ENCODE assay signal across 20 cellular contexts in the genomic region with DNA sequence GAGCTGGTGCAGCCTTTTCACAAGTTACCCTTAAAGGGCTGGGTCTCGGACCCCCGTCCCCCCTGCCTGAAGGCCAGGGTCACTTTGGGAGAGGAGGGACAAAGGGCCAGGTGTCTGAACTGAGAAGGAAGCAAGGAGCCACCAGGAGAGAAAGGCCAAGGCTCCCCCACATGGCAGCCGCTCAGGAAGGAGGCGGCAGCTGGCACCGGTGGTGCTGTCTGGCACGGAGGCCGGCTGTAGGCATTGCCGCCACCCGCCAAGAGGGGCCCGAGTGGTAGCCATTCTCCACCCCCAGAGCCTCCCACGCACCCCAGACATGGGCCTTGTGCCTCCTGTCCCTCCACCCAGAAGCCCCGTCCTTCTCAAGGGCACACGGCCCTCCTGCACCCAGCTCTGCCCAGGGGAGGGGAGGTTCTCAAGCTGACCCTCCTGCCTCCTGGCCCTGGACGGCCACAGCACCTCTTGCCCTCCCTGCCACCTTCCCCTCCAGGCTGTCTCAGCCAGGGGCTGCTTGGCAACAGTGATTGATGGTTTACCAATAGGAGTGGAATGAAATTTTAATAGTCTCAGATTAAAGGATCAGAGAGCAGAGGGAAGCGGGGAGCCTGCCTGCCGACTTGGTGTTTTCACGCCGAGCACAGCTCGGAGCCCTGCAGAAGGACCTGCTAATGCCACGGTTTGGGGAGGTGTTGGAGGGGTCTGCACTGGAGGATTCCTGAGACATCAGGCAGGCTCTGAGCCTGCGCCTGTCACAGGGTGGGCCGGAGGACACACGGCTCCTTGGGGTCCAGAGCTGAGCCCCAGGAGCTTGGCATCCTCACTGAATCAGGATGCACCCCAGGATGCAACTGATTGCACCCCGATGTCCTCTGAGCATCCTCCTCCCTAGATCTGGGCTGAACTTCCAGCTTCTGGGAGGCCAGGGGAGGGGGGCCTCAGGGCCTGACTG.
"Had no signal": no experiment of that assay in that cellular context is flagged by ENCODE, and none has a peak within 500 bp of the region (broad histone marks: within the 10 kb centered on the region; RNA-seq: fewer than 3 reads in every experiment).

No MANE protein-coding gene starts in this region.

- H3K27me3 Mint-ChIP-seq: activated naive CD8-positive, alpha-beta T cell had no signal

- H3K27ac Mint-ChIP-seq: activated CD4-positive, alpha-beta memory T cell treated with anti-CD3 and anti-CD28 coated beads, Interleukin-2, amount 10 ng/mL, durations not matched to agents 7 days and 5 days; activated CD4-positive, alpha-beta T cell treated with anti-CD3 and anti-CD28 coated beads for 36 hours; activated naive CD8-positive, alpha-beta T cell; mesothelial cell of epicardium; neural progenitor cell; T-cell had no signal

- H3K27me3 ChIP-seq: neural progenitor cell, pancreas, sigmoid colon, testis, upper lobe of left lung had no signal

- H3K27ac ChIP-seq: esophagus squamous epithelium, neural progenitor cell, pancreas, sigmoid colon, stomach, testis, upper lobe of left lung had no signal

- H3K9ac ChIP-seq: neural progenitor cell had no signal

- H3K4me1 ChIP-seq: esophagus squamous epithelium, pancreas, sigmoid colon, upper lobe of left lung had no signal

- DNase-seq: activated CD4-positive, alpha-beta memory T cell treated with anti-CD3 and anti-CD28 coated beads, Interleukin-2, amount 10 ng/mL, durations not matched to agents 7 days and 5 days; activated CD4-positive, alpha-beta T cell treated with anti-CD3 and anti-CD28 coated beads for 36 hours; activated gamma-delta T cell; activated T-cell treated with anti-CD3 and anti-CD28 coated beads, Interleukin-2, amount 50 U/mL, for 4 hours; amniotic stem cell; cortex of kidney; effector CD4-positive, alpha-beta T cell; esophagus squamous epithelium; sigmoid colon; stimulated activated CD4-positive, alpha-beta T cell treated with anti-CD3 and anti-CD28 coated beads, Interleukin-12 subunit alpha, Interleukin-12 subunit beta, amount 100 ng/mL, for 4 hours; stimulated activated CD4-positive, alpha-beta T cell treated with anti-CD3 and anti-CD28 coated beads, Interleukin-2, amount 100 ng/mL, for 24 hours; stomach; T-cell; testis; upper lobe of left lung had no signal

- H3K4me3 ChIP-seq: esophagus squamous epithelium, lung, neural progenitor cell, pancreas, sigmoid colon, stomach, testis, upper lobe of left lung had no signal

- H3K36me3 ChIP-seq: esophagus squamous epithelium, neural progenitor cell, pancreas, sigmoid colon, stomach, upper lobe of left lung had no signal

- H3K36me3 Mint-ChIP-seq: activated naive CD8-positive, alpha-beta T cell; mesothelial cell of epicardium; neural progenitor cell; T-cell had no signal

- H3K4me2 ChIP-seq: neural progenitor cell had no signal

- ATAC-seq: activated CD4-positive, alpha-beta T cell treated with anti-CD3 and anti-CD28 coated beads for 36 hours; activated T-cell treated with anti-CD3 and anti-CD28 coated beads, Interleukin-2, amount 50 U/mL, for 4 hours; T-cell had no signal

- H3K4me1 Mint-ChIP-seq: activated CD4-positive, alpha-beta T cell treated with anti-CD3 and anti-CD28 coated beads for 36 hours; T-cell had no signal

- H3K9me3 Mint-ChIP-seq: activated CD4-positive, alpha-beta memory T cell treated with anti-CD3 and anti-CD28 coated beads, Interleukin-2, amount 10 ng/mL, durations not matched to agents 7 days and 5 days; activated T-cell treated with anti-CD3 and anti-CD28 coated beads, Interleukin-2, amount 50 U/mL, for 4 hours; T-cell had no signal

- H3K9me3 ChIP-seq: esophagus squamous epithelium, pancreas, sigmoid colon, testis, upper lobe of left lung had no signal

- H3K4me3 Mint-ChIP-seq: activated CD4-positive, alpha-beta memory T cell treated with anti-CD3 and anti-CD28 coated beads, Interleukin-2, amount 10 ng/mL, durations not matched to agents 7 days and 5 days; activated CD4-positive, alpha-beta T cell treated with anti-CD3 and anti-CD28 coated beads for 36 hours; activated naive CD8-positive, alpha-beta T cell; activated T-cell treated with anti-CD3 and anti-CD28 coated beads, Interleukin-2, amount 50 U/mL, for 4 hours; mesothelial cell of epicardium; neural progenitor cell; T-cell had no signal
